ENCODE assay signal across 8 cellular contexts in the genomic region with DNA sequence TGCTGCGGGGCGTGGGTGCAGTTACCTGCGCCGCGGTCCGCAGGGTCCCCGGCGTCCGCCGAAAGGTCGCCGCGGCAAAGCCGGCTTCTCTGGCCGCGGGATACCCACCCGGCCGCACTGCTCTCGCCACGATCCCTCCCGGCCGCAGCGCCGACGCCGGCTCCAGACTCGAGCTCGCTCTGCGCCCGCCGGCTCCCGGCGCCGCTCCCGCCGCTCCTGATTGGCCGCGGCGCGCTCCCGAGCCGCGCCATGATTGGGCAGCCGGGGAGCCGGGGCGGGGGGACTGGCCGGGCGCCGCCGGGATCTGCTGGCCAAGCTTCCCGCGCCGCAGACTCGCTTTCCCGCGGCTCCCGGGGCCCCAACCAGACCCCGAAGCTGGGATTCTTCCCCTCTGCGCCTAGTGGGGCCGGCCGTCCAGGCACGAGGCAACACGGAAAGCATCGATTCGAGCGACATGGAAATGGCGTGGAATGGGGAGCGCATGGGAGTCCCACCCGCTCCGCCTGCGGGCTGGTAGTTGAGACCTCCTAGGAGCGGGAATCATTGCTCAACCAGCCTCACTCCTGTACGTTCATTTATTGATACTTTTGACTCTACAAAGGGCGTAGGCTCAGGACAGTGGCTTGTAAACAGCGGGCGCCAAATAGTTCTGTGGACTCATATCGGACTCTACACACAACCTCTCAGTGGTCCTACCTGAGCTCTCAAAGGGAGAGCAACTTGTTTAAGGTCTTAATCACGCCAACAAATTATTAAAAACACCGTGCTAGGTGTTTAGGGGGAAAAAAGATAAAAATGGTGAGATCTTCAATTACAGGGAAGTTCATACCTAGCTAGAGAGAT. TPM values are rescaled to one million over a fixed set of nuclear protein-coding genes. Genes with fewer than 3 reads are reported as not detected.
A peak's percentile ranks its signal among the peaks of the same experiment; 100 is the strongest.
DNase-seq lines count a peak whose midpoint lies in the region; ATAC-seq and TF ChIP-seq lines count a peak whose summit lies in the region.

No MANE protein-coding gene starts in this region.

- peaks cover 76% of the 10 kb centered on the region for H3K27me3 Mint-ChIP-seq in activated naive CD8-positive, alpha-beta T cell treated with anti-CD3 and anti-CD28 coated beads, Interleukin-2, amount 50 U/mL, for 24 hours

- H3K27me3 ChIP-seq in cardiac muscle cell, result peaks cover 76% of the 10 kb centered on the region
- peaks cover 0 to 5% of the 10 kb centered on the region in 2 donors for H3K27me3 ChIP-seq in uterus

- intact Hi-C loops in uterus (cut with DNase I; ENCODE audit: low total_unique reads), result no loop called here

- H3K27ac ChIP-seq in cardiac muscle cell, result no peak overlapping the region
- no peak overlapping the region for H3K27ac ChIP-seq in uterus

- H3K4me3 Mint-ChIP-seq in activated naive CD8-positive, alpha-beta T cell treated with anti-CD3 and anti-CD28 coated beads, Interleukin-2, amount 50 U/mL, for 24 hours, result peak overlapping the region; percentile 70

- H3K9me3 ChIP-seq in cardiac muscle cell (ENCODE audit: low read depth), result no peaks in the 10 kb centered on the region
- no peaks in the 10 kb centered on the region for H3K9me3 ChIP-seq in uterus

- H3K4me1 ChIP-seq in cardiac muscle cell (ENCODE audit: low read depth) (peaks cover 6% of the 10 kb centered on the region), uterus (peaks cover 0 to 4% of the 10 kb centered on the region in 2 donors)

- H3K36me3 ChIP-seq in cardiac muscle cell, result no peaks in the 10 kb centered on the region
- no peaks in the 10 kb centered on the region for H3K36me3 ChIP-seq in uterus

- H3K4me3 ChIP-seq in cardiac muscle cell (peak overlapping the region; percentile 39), uterus (peak overlapping the region; percentile 27 to 61)

- H3K4me1 Mint-ChIP-seq in activated naive CD8-positive, alpha-beta T cell treated with anti-CD3 and anti-CD28 coated beads, Interleukin-2, amount 50 U/mL, for 24 hours, result peaks cover 12% of the 10 kb centered on the region

- H3K36me3 Mint-ChIP-seq in activated naive CD8-positive, alpha-beta T cell treated with anti-CD3 and anti-CD28 coated beads, Interleukin-2, amount 50 U/mL, for 24 hours (ENCODE audit: low read depth), result no peaks in the 10 kb centered on the region

- peak; percentile 97 for DNase-seq in DMS 273 (lab: John Stamatoyannopoulos, UW; ENCODE audit: unreplicated experiment)
- DNase-seq in HuH-7 (ENCODE audit: low spot score), result peak; percentile 82
- DNase-seq in SHP77 (lab: John Stamatoyannopoulos, UW), result peak; percentile 69 to 81
- DNase-seq in activated naive CD8-positive, alpha-beta T cell treated with anti-CD3 and anti-CD28 coated beads, Interleukin-2, amount 50 U/mL, for 24 hours, result peak; percentile 56
- peak; percentile 75 to 92 for DNase-seq in cardiac muscle cell (ENCODE audit: low read depth in 1 of 2, low spot score in 1 of 2)
- DNase-seq in occipital lobe (lab: John Stamatoyannopoulos, UW), result peak; percentile 63
- peak; percentile 36 to 72 for DNase-seq in uterus

- H3K27ac Mint-ChIP-seq in activated naive CD8-positive, alpha-beta T cell treated with anti-CD3 and anti-CD28 coated beads, Interleukin-2, amount 50 U/mL, for 24 hours, result no peak overlapping the region

- H3K9me3 Mint-ChIP-seq in activated naive CD8-positive, alpha-beta T cell treated with anti-CD3 and anti-CD28 coated beads, Interleukin-2, amount 50 U/mL, for 24 hours, result no peaks in the 10 kb centered on the region

- TF ChIP-seq CTCF in cardiac muscle cell (IDR thresholded peaks at IDR 0.05; ENCODE audit: low read depth, low read length) (no peak), uterus (IDR thresholded peaks at IDR 0.05) (no peak)

- TF ChIP-seq POLR2A in uterus (IDR thresholded peaks at IDR 0.05), result no peak

- peak; percentile 90 for ATAC-seq in GM21528 (IDR thresholded peaks at IDR 0.05; ENCODE audit: low FRiP score, unreplicated experiment)
- peak; percentile 87 for ATAC-seq in activated naive CD8-positive, alpha-beta T cell treated with anti-CD3 and anti-CD28 coated beads, Interleukin-2, amount 50 U/mL, for 24 hours

RNA-seq across cellular contexts. Expression of gene STON2, which starts 36.4 kb away (rescaled TPM):
- total RNA-seq in cardiac muscle cell, result 1.0 and 1.4 TPM in 2 replicates
- 0.54 and 0.62 TPM in 2 replicates for polyA plus RNA-seq in cardiac muscle cell
- total RNA-seq in occipital lobe, result 38.8 TPM
- 10 to 100 TPM in 2 of 4 donors, 1 to 10 TPM in 2; 3.3 to 87.8 (median 11.0) TPM for total RNA-seq in uterus
